ENCODE assay signal across 8 cellular contexts in genomic region chr1:23556661-23557470, GRCh38. TPM values are rescaled to one million over a fixed set of nuclear protein-coding genes. Genes with fewer than 3 reads are reported as not detected.
A peak's percentile ranks its signal among the peaks of the same experiment; 100 is the strongest.
DNase-seq lines count a peak whose midpoint lies in the region; ATAC-seq and TF ChIP-seq lines count a peak whose summit lies in the region.

No MANE protein-coding gene starts in this region.

- H2AFZ ChIP-seq in OCI-LY1 (ENCODE audit: low read length), result no peak overlapping the region
- no peak overlapping the region for H2AFZ ChIP-seq in neuron (ENCODE audit: low read depth, low read length)

- H3K36me3 ChIP-seq in OCI-LY1 (ENCODE audit: insufficient read depth, low read length) (peaks cover 25% of the 10 kb centered on the region), neuron (ENCODE audit: insufficient read depth, low read length) (peaks cover 2% of the 10 kb centered on the region)
- no peaks in the 10 kb centered on the region for H3K36me3 ChIP-seq in effector memory CD4-positive, alpha-beta T cell (ENCODE audit: control insufficient read depth, insufficient read depth, low read length)

- H3K4me2 ChIP-seq in OCI-LY1 (ENCODE audit: low read length), result peak overlapping the region; percentile 87

- TF ChIP-seq CTCF in GM12864 (IDR thresholded peaks at IDR 0.05; ENCODE audit: low read depth, low read length, missing control alignments) (no peak), OCI-LY1 (IDR thresholded peaks at IDR 0.05; ENCODE audit: low read length) (no peak)

- H3K4me3 ChIP-seq in GM12864 (ENCODE audit: low read depth, low read length) (peak overlapping the region; percentile 84), OCI-LY1 (ENCODE audit: low read depth, low read length, poor library complexity, severe bottlenecking) (peak overlapping the region; percentile 95), neuron (ENCODE audit: low read length) (peak overlapping the region; percentile 90)
- H3K4me3 ChIP-seq in effector memory CD4-positive, alpha-beta T cell (ENCODE audit: insufficient read depth, low read depth, low read length, poor library complexity, severe bottlenecking), result peak overlapping the region; percentile 97

- H3K4me1 ChIP-seq in OCI-LY1 (ENCODE audit: insufficient read depth, low read length, severe bottlenecking) (peaks cover 75% of the 10 kb centered on the region), neuron (ENCODE audit: insufficient read depth, low read length) (peaks cover 58% of the 10 kb centered on the region)
- peaks cover 36% of the 10 kb centered on the region for H3K4me1 ChIP-seq in effector memory CD4-positive, alpha-beta T cell (ENCODE audit: control insufficient read depth, insufficient read depth, low read length, poor library complexity, severe bottlenecking)

- no peaks in the 10 kb centered on the region for H3K9me2 ChIP-seq in OCI-LY1 (ENCODE audit: low read depth, low read length)

- DNase-seq in GM12864 (ENCODE audit: low read depth) (no peak), ureter (ENCODE audit: low spot score) (no peak)
- DNase-seq in effector memory CD4-positive, alpha-beta T cell, result no peak

- H3K9ac ChIP-seq in OCI-LY1 (ENCODE audit: low read length), result peak overlapping the region; percentile 92

- H3K79me2 ChIP-seq in OCI-LY1 (ENCODE audit: insufficient read depth, low read length), result peaks cover 14% of the 10 kb centered on the region

- ATAC-seq in GM19395 (IDR thresholded peaks at IDR 0.05; ENCODE audit: unreplicated experiment) (no peak), HG03378 (IDR thresholded peaks at IDR 0.05; ENCODE audit: unreplicated experiment) (no peak), GM21447 (IDR thresholded peaks at IDR 0.05; ENCODE audit: unreplicated experiment) (no peak)

- H3K27ac ChIP-seq in OCI-LY1 (ENCODE audit: low read depth, low read length, poor library complexity, severe bottlenecking), result peak overlapping the region; percentile 91
- H3K27ac ChIP-seq in effector memory CD4-positive, alpha-beta T cell (ENCODE audit: insufficient read depth, low read length, poor library complexity, severe bottlenecking), result peak overlapping the region; percentile 81

- H4K20me1 ChIP-seq in OCI-LY1 (ENCODE audit: insufficient read depth, low read length), result no peaks in the 10 kb centered on the region

- H3K27me3 ChIP-seq in OCI-LY1 (ENCODE audit: insufficient read depth, low read length) (no peaks in the 10 kb centered on the region), neuron (ENCODE audit: insufficient read depth, low read length) (no peaks in the 10 kb centered on the region)
- no peaks in the 10 kb centered on the region for H3K27me3 ChIP-seq in effector memory CD4-positive, alpha-beta T cell (replicated peaks; ENCODE audit: control insufficient read depth, insufficient read depth, low read length, poor library complexity, severe bottlenecking)

- H3K9me3 ChIP-seq in OCI-LY1 (ENCODE audit: low read length) (no peaks in the 10 kb centered on the region), neuron (ENCODE audit: low read length) (no peaks in the 10 kb centered on the region)
- H3K9me3 ChIP-seq in effector memory CD4-positive, alpha-beta T cell (ENCODE audit: control insufficient read depth, low read length), result no peaks in the 10 kb centered on the region

- H3F3A ChIP-seq in OCI-LY1 (ENCODE audit: insufficient read depth, low read length), result peaks cover 25% of the 10 kb centered on the region

RNA-seq across cellular contexts. Expression of gene ID3, which starts 2.4 kb away (rescaled TPM):
- total RNA-seq in ureter, result 81.0 TPM

RNA-seq across cellular contexts. Expression of gene E2F2, which starts 25.8 kb away (rescaled TPM):
- 0.52 TPM for total RNA-seq in ureter
